9 cellular contexts compared by ENCODE assay signal in the genomic region with DNA sequence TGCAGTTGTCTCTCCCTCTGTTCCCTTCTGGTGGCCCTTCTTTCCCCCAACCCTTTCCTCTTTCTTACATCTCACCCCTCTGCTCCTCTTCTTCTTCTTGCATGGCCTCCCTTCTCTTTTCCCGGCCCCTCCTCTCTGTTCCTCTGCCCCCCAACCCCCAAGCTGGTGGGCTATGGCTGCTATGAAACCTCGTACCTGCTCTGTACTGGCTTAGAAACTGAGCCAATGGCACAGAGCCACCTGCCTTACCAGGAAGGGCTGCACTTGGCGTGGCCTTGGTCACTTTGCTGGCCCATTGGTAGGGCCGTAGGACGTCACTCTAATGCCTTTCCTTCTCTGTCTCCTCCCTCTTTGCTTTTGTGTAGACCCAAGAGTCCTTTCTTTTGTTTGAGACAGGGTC.
DNase-seq lines count a peak whose midpoint lies in the region; ATAC-seq and TF ChIP-seq lines count a peak whose summit lies in the region.
"Had no signal": no experiment of that assay in that cellular context is flagged by ENCODE, and none has a peak within 500 bp of the region (broad histone marks: within the 10 kb centered on the region; RNA-seq: fewer than 3 reads in every experiment).

No MANE protein-coding gene starts in this region.

- H3K36me3 Mint-ChIP-seq in CD4-positive, CD25-positive, alpha-beta regulatory T cell, result peaks cover 14% of the 10 kb centered on the region
- H3K36me3 Mint-ChIP-seq in H9 (ENCODE audit: insufficient read depth in 1 of 3, low read depth in 3 of 3), result peaks cover 3 to 14% (median 4%) of the 10 kb centered on the region in 3 experiments; a peak in 6 of 7 replicates

- H4K8ac ChIP-seq in H9 (replicated peaks; ENCODE audit: insufficient read length, low read depth, low read length), result no peak overlapping the region

- H3K27me3 ChIP-seq in CD4-positive, CD25-positive, alpha-beta regulatory T cell (ENCODE audit: control insufficient read depth, insufficient read depth, low read length), result no peaks in the 10 kb centered on the region
- no peaks in the 10 kb centered on the region for H3K27me3 ChIP-seq in H9 (ENCODE audit: insufficient read depth, low read length)
- H3K27me3 ChIP-seq in effector memory CD4-positive, alpha-beta T cell (replicated peaks; ENCODE audit: control insufficient read depth, insufficient read depth, low read length, poor library complexity, severe bottlenecking), result no peaks in the 10 kb centered on the region
- H3K27me3 ChIP-seq in sigmoid colon, result no peaks in the 10 kb centered on the region

- peaks cover 4% of the 10 kb centered on the region for H3K23me2 ChIP-seq in H9 (ENCODE audit: insufficient read length, low read depth, low read length, poor library complexity, severe bottlenecking)

- peaks cover 9% of the 10 kb centered on the region for H3K79me1 ChIP-seq in H9 (ENCODE audit: insufficient read depth, low read depth, low read length, poor library complexity, severe bottlenecking)

- H4K5ac ChIP-seq in H9 (ENCODE audit: insufficient read length, low read depth, low read length), result no peak overlapping the region

- H3K56ac ChIP-seq in H9 (ENCODE audit: insufficient read length, low read depth, low read length), result no peak overlapping the region

- peaks cover 38 to 78% (median 59%) of the 10 kb centered on the region in 4 donors for H3K4me1 Mint-ChIP-seq in CD4-positive, CD25-positive, alpha-beta regulatory T cell
- H3K4me1 Mint-ChIP-seq in H9, result peaks cover 34 to 36% of the 10 kb centered on the region in 2 experiments

- no peak overlapping the region for H3T11ph ChIP-seq in H9 (ENCODE audit: low read length)

- no peak overlapping the region for H2BK20ac ChIP-seq in H9 (ENCODE audit: low read depth, low read length, poor library complexity, severe bottlenecking)

- whole genome bisulfite sequencing in H9 (ENCODE audit: extremely low coverage, insufficient read length, low lambda C conversion rate), result no CpG with 5 or more reads among the region's 5 CpGs
- WGBS in sigmoid colon, 2 donors, result 95 to 97% methylated on average over 5 of the region's 5 CpGs

- peak overlapping the region; percentile 39 to 73 (median 56) for H3K4me3 Mint-ChIP-seq in CD4-positive, CD25-positive, alpha-beta regulatory T cell
- no peak overlapping the region for H3K4me3 Mint-ChIP-seq in H9

- peak overlapping the region; percentile 28 for H3K27ac ChIP-seq in CD4-positive, CD25-positive, alpha-beta regulatory T cell (ENCODE audit: insufficient read depth, low read length, poor library complexity, severe bottlenecking)
- H3K27ac ChIP-seq in H9 (ENCODE audit: insufficient read length, low read depth, low read length) (no peak overlapping the region), sigmoid colon (peak overlapping the region; percentile 92 to 99 (median 98))
- H3K27ac ChIP-seq in effector memory CD4-positive, alpha-beta T cell (ENCODE audit: insufficient read depth, low read length, poor library complexity, severe bottlenecking), result peak overlapping the region; percentile 19

- no peak overlapping the region for H3K14ac ChIP-seq in H9 (ENCODE audit: insufficient read depth, low read length)

- H2BK5ac ChIP-seq in H9 (ENCODE audit: insufficient read length, low read length), result no peak overlapping the region

- H2BK15ac ChIP-seq in H9 (ENCODE audit: low read depth, low read length), result no peak overlapping the region

- H3K27me3 Mint-ChIP-seq in CD4-positive, CD25-positive, alpha-beta regulatory T cell, result no peaks in the 10 kb centered on the region
- no peaks in the 10 kb centered on the region for H3K27me3 Mint-ChIP-seq in H9 (ENCODE audit: low read depth)

- no peak overlapping the region for H2BK120ac ChIP-seq in H9 (ENCODE audit: low read depth, low read length, poor library complexity, severe bottlenecking)

- H3K4me1 ChIP-seq in CD4-positive, CD25-positive, alpha-beta regulatory T cell (ENCODE audit: control insufficient read depth, insufficient read depth, low read length, poor library complexity, severe bottlenecking), result peaks cover 56% of the 10 kb centered on the region
- peaks cover 7% of the 10 kb centered on the region for H3K4me1 ChIP-seq in H9 (ENCODE audit: insufficient read depth, low read length)
- H3K4me1 ChIP-seq in effector memory CD4-positive, alpha-beta T cell (ENCODE audit: control insufficient read depth, insufficient read depth, low read length, poor library complexity, severe bottlenecking), result peaks cover 56% of the 10 kb centered on the region
- H3K4me1 ChIP-seq in sigmoid colon, result peaks cover 0 to 80% (median 75%) of the 10 kb centered on the region in 4 donors

- H3K4ac ChIP-seq in H9 (ENCODE audit: low read depth, low read length), result no peak overlapping the region

- no peak overlapping the region for H3K23ac ChIP-seq in H9 (ENCODE audit: insufficient read length, low read depth, low read length)

- H3K27ac Mint-ChIP-seq in CD4-positive, CD25-positive, alpha-beta regulatory T cell, result peak overlapping the region; percentile 71 to 92 (median 78)
- H3K27ac Mint-ChIP-seq in H9, result peak overlapping the region in 2 of 3 experiments; percentile 34 to 68; a peak in 2 of 7 replicates

- no peak overlapping the region for H3K9ac ChIP-seq in H9 (ENCODE audit: extremely low read depth, insufficient read length, low read length)

- no peak overlapping the region for H2AK5ac ChIP-seq in H9 (ENCODE audit: insufficient read length, low read length)

- TF ChIP-seq POLR2A in sigmoid colon (IDR thresholded peaks at IDR 0.05), result no peak

- H2BK12ac ChIP-seq in H9 (ENCODE audit: insufficient read length, low read depth, low read length), result no peak overlapping the region

- no peak for ATAC-seq in CD4-positive, CD25-positive, alpha-beta regulatory T cell (ENCODE audit: low read depth in 2 of 2)
- ATAC-seq in GM19023 (IDR thresholded peaks at IDR 0.05; ENCODE audit: unreplicated experiment) (no peak), omental fat pad (ENCODE audit: low FRiP score) (no peak), left ventricle myocardium superior (no peak)

- peaks cover 28% of the 10 kb centered on the region for H3K36me3 ChIP-seq in CD4-positive, CD25-positive, alpha-beta regulatory T cell (ENCODE audit: control insufficient read depth, insufficient read depth, low read length)
- peaks cover 25% of the 10 kb centered on the region for H3K36me3 ChIP-seq in effector memory CD4-positive, alpha-beta T cell (ENCODE audit: control insufficient read depth, insufficient read depth, low read length)
- H3K36me3 ChIP-seq in sigmoid colon, result peaks cover 0 to 21% (median 5%) of the 10 kb centered on the region in 4 donors

- no peak overlapping the region for H3K4me2 ChIP-seq in H9 (ENCODE audit: insufficient read depth, insufficient read length, low read length)

- intact Hi-C loops in sigmoid colon (cut with DNase I) (no loop called here), left ventricle myocardium superior (cut with micrococcal nuclease) (no loop called here)

- H3K18ac ChIP-seq in H9 (ENCODE audit: insufficient read length, low read depth, low read length), result no peak overlapping the region

- no peaks in the 10 kb centered on the region for H4K20me1 ChIP-seq in H9 (ENCODE audit: control insufficient read depth, insufficient read depth, insufficient read length)

- DNase-seq in CD4-positive, CD25-positive, alpha-beta regulatory T cell, result no peak
- DNase-seq in H9, result no peak
- no peak for DNase-seq in effector memory CD4-positive, alpha-beta T cell
- DNase-seq in sigmoid colon, result peak; percentile 59
- no peak for DNase-seq in omental fat pad (ENCODE audit: low spot score)
- no peak for DNase-seq in left ventricle myocardium superior
- DNase-seq: NCI-H146; stimulated activated CD4-positive, alpha-beta T cell treated with anti-CD3 and anti-CD28 coated beads, Interleukin-1b, Interleukin-23, amount 100 ng/mL, for 48 hours had no signal

- H3K79me2 ChIP-seq in H9 (ENCODE audit: insufficient read depth, low read length), result peaks cover 13% of the 10 kb centered on the region; the same call in 1 of the 2 replicates

- H3K9me3 Mint-ChIP-seq in CD4-positive, CD25-positive, alpha-beta regulatory T cell, result peaks cover 0 to 1% (median 0%) of the 10 kb centered on the region in 7 donors
- no peaks in the 10 kb centered on the region; a peak in 1 of 5 replicates for H3K9me3 Mint-ChIP-seq in H9

- no peak for TF ChIP-seq CTCF in H9 (conservative IDR thresholded peaks at IDR 0.05)
- no peak for TF ChIP-seq CTCF in sigmoid colon (IDR thresholded peaks at IDR 0.05)
- no peak for TF ChIP-seq CTCF in omental fat pad (IDR thresholded peaks at IDR 0.05)

- no peak for TF ChIP-seq EP300 in sigmoid colon (IDR thresholded peaks at IDR 0.05)

- H3K9me3 ChIP-seq in CD4-positive, CD25-positive, alpha-beta regulatory T cell (ENCODE audit: control insufficient read depth in 2 of 2, low read length in 2 of 2), result no peaks in the 10 kb centered on the region
- H3K9me3 ChIP-seq in H9 (ENCODE audit: control insufficient read depth, low read depth, low read length) (no peaks in the 10 kb centered on the region), sigmoid colon (no peaks in the 10 kb centered on the region)
- H3K9me3 ChIP-seq in effector memory CD4-positive, alpha-beta T cell (ENCODE audit: control insufficient read depth, low read length), result no peaks in the 10 kb centered on the region

- no peak overlapping the region for H2AFZ ChIP-seq in H9 (ENCODE audit: low read length)

- no peak overlapping the region for H3K4me3 ChIP-seq in CD4-positive, CD25-positive, alpha-beta regulatory T cell (ENCODE audit: low read depth, low read length)
- no peak overlapping the region for H3K4me3 ChIP-seq in effector memory CD4-positive, alpha-beta T cell (ENCODE audit: insufficient read depth, low read depth, low read length, poor library complexity, severe bottlenecking)
- no peak overlapping the region for H3K4me3 ChIP-seq in sigmoid colon

- H4K91ac ChIP-seq in H9 (ENCODE audit: insufficient read length, low read depth, low read length), result no peak overlapping the region

Comparison
In these comparisons a context has a peak if more than half of its experiments do, and no peak if none do; other contexts are left out.
1. H3K4me3 Mint-ChIP-seq: peak in CD4-positive, CD25-positive, alpha-beta regulatory T cell (4 of 4); none in H9 (0 of 2).